In the genomic region with DNA sequence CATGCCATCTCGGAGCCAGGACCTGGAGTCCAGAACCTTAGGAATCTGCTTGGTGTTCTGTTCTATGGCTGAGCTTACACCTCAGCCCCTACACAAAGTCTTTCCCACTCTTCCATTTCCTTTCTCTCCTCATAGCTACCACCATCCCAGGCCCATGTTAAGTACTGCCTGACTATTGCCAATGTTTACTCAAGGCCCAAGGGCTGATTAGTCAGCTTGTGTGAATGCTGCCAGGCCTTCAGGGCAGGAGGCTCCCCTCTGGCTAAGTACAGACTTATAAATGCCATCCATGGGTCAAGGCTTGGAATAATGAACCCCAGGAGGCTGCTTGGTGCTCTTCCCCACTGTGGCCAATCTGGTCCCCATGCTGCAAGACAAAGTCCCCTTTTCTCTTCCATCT, we compare ENCODE assay signal across 25 cellular contexts.
DNase-seq lines count a peak whose midpoint lies in the region; ATAC-seq and TF ChIP-seq lines count a peak whose summit lies in the region.
"Had no signal": no experiment of that assay in that cellular context is flagged by ENCODE, and none has a peak within 500 bp of the region (broad histone marks: within the 10 kb centered on the region; RNA-seq: fewer than 3 reads in every experiment).

No MANE protein-coding gene starts in this region.

- no peak overlapping the region for H3K4me3 ChIP-seq in RWPE2 (ENCODE audit: severe bottlenecking)
- H3K4me3 ChIP-seq in retinal pigment epithelial cell (ENCODE audit: low read length) = no peak overlapping the region
- no peak overlapping the region for H3K4me3 ChIP-seq in suprapubic skin
- H3K4me3 ChIP-seq: ovary, spleen, transverse colon had no signal

- H3K4me1 ChIP-seq in RWPE2 (ENCODE audit: insufficient read depth, poor library complexity, severe bottlenecking) (no peaks in the 10 kb centered on the region), suprapubic skin (no peaks in the 10 kb centered on the region)
- H3K4me1 ChIP-seq: spleen, transverse colon had no signal

- H3K27me3 ChIP-seq in RWPE2 (ENCODE audit: insufficient read depth, poor library complexity, severe bottlenecking) = no peaks in the 10 kb centered on the region
- H3K27me3 ChIP-seq in suprapubic skin = no peaks in the 10 kb centered on the region
- H3K27me3 ChIP-seq: ovary, spleen, transverse colon had no signal

- no peak overlapping the region for H3K27ac ChIP-seq in RWPE2 (ENCODE audit: poor library complexity, severe bottlenecking)
- no peak overlapping the region for H3K27ac ChIP-seq in suprapubic skin
- H3K27ac ChIP-seq: ovary, spleen, transverse colon, VCaP had no signal

- TF ChIP-seq CTCF in RWPE2 (IDR thresholded peaks at IDR 0.05; ENCODE audit: poor library complexity, severe bottlenecking) (no peak), retinal pigment epithelial cell (conservative IDR thresholded peaks at IDR 0.05; ENCODE audit: low read depth, low read length) (no peak), suprapubic skin (IDR thresholded peaks at IDR 0.05) (no peak)

- H3K36me3 ChIP-seq in RWPE2 (ENCODE audit: low read depth) (no peaks in the 10 kb centered on the region), suprapubic skin (no peaks in the 10 kb centered on the region)
- H3K36me3 ChIP-seq: ovary, spleen, transverse colon had no signal

- ATAC-seq in RWPE2 (ENCODE audit: low read depth) (peak; percentile 61), HG03159 (IDR thresholded peaks at IDR 0.05; ENCODE audit: unreplicated experiment) (no peak), HG03378 (IDR thresholded peaks at IDR 0.05; ENCODE audit: unreplicated experiment) (no peak)
- ATAC-seq: right cardiac atrium had no signal

- DNase-seq in ELF-1 (ENCODE audit: low read depth, low spot score) (peak; percentile 6), RWPE2 (ENCODE audit: low spot score) (no peak), fibroblast of peridontal ligament (ENCODE audit: extremely low read depth) (peak; percentile 28), retinal pigment epithelial cell (ENCODE audit: low read depth) (peak; percentile 3), suprapubic skin (ENCODE audit: low spot score in 2 of 2) (no peak)
- DNase-seq: activated CD4-positive, alpha-beta T cell treated with anti-CD3 and anti-CD28 coated beads for 48 hours; activated CD8-positive, alpha-beta memory T cell treated with anti-CD3 and anti-CD28 coated beads for 24 hours; activated effector memory CD4-positive, alpha-beta T cell treated with anti-CD3 and anti-CD28 coated beads, Interleukin-2, amount 50 U/mL, for 16 hours; activated naive CD8-positive, alpha-beta T cell treated with anti-CD3 and anti-CD28 coated beads, Interleukin-2, amount 10 ng/mL, durations not matched to agents 7 days and 5 days; activated T-cell treated with anti-CD3 and anti-CD28 coated beads, Interleukin-2, amount 50 U/mL, for 1 hour; C1 segment of cervical spinal cord; EL; NCI-H1092; NCI-H187 treated with DMSO at 0.1 percent for 48 hours; NCI-H345; ovary; right cardiac atrium; RPMI8226; SK-N-SH; spleen; T-helper 2 cell; transverse colon had no signal

- TF ChIP-seq POLR2A in suprapubic skin (IDR thresholded peaks at IDR 0.05) = no peak

- WGBS in suprapubic skin = 85% methylated on average over 1 of the region's 1 CpG

- H3K9me3 ChIP-seq in RWPE2 (ENCODE audit: severe bottlenecking) = no peaks in the 10 kb centered on the region
- H3K9me3 ChIP-seq in suprapubic skin = no peaks in the 10 kb centered on the region
- H3K9me3 ChIP-seq: ovary, SK-N-SH, spleen, transverse colon had no signal

- no peak for TF ChIP-seq EP300 in suprapubic skin (IDR thresholded peaks at IDR 0.05)

Comparison
In these comparisons a context has a peak if more than half of its experiments do, and no peak if none do; other contexts are left out.
1. DNase-seq: peak in ELF-1 (single experiment), fibroblast of peridontal ligament (single experiment) and retinal pigment epithelial cell (single experiment); none in RWPE2 (single experiment) and suprapubic skin (0 of 2).